3 cellular contexts compared by ENCODE assay signal in genomic region chr12:82025462-82025861, GRCh38.
TF ChIP-seq lines count a peak whose summit lies in the region.

No MANE protein-coding gene starts in this region.

TF ChIP-seq in SK-N-SH, 30 proteins besides CTCF, POLR2A, EP300 and RAD21 (continued from another document):
- TF ChIP-seq FOXJ3 (CRISPR knock-in tag; IDR thresholded peaks at IDR 0.05): no peak
- no peak for TF ChIP-seq EZH2phosphoT487 (IDR thresholded peaks at IDR 0.05; ENCODE audit: borderline replicate concordance, low read depth)
- TF ChIP-seq MXI1 (IDR thresholded peaks at IDR 0.05; ENCODE audit: low read depth, low read length): no peak
- TF ChIP-seq RCOR1 (IDR thresholded peaks at IDR 0.05; ENCODE audit: low read length): no peak
- no peak for TF ChIP-seq RXRA (IDR thresholded peaks at IDR 0.05; ENCODE audit: borderline replicate concordance, low read depth)
- no peak for TF ChIP-seq ELF1 (IDR thresholded peaks at IDR 0.05)
- no peak for TF ChIP-seq RFX5 (IDR thresholded peaks at IDR 0.05; ENCODE audit: low read length)
- TF ChIP-seq TEAD4 (IDR thresholded peaks at IDR 0.05; ENCODE audit: borderline replicate concordance, insufficient read depth): no peak
- TF ChIP-seq FOSL2 (IDR thresholded peaks at IDR 0.05; ENCODE audit: borderline replicate concordance, low read depth): no peak
- no peak for TF ChIP-seq ZBTB33 (IDR thresholded peaks at IDR 0.05; ENCODE audit: borderline replicate concordance, low read depth)
- TF ChIP-seq YY1 (IDR thresholded peaks at IDR 0.05; ENCODE audit: low read depth): no peak
- TF ChIP-seq GATA2 (CRISPR knock-in tag; IDR thresholded peaks at IDR 0.05): no peak
- TF ChIP-seq MAX (IDR thresholded peaks at IDR 0.05; ENCODE audit: low read depth): no peak
- no peak for TF ChIP-seq FOXM1 (IDR thresholded peaks at IDR 0.05; ENCODE audit: low read depth)

TF ChIP-seq in SK-N-SH treated with all-trans-retinoic acid at 6 μM for 48 hours, 23 proteins besides CTCF, POLR2A, EP300 and RAD21 (continued from another document and continues in another):
- TF ChIP-seq, protein P1, sequence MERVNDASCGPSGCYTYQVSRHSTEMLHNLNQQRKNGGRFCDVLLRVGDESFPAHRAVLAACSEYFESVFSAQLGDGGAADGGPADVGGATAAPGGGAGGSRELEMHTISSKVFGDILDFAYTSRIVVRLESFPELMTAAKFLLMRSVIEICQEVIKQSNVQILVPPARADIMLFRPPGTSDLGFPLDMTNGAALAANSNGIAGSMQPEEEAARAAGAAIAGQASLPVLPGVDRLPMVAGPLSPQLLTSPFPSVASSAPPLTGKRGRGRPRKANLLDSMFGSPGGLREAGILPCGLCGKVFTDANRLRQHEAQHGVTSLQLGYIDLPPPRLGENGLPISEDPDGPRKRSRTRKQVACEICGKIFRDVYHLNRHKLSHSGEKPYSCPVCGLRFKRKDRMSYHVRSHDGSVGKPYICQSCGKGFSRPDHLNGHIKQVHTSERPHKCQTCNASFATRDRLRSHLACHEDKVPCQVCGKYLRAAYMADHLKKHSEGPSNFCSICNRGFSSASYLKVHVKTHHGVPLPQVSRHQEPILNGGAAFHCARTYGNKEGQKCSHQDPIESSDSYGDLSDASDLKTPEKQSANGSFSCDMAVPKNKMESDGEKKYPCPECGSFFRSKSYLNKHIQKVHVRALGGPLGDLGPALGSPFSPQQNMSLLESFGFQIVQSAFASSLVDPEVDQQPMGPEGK (CRISPR knock-in tag; IDR thresholded peaks at IDR 0.05; ENCODE audit: borderline replicate concordance): no peak
- TF ChIP-seq SNAI2 (CRISPR knock-in tag; IDR thresholded peaks at IDR 0.05): no peak
- TF ChIP-seq CSDC2 (CRISPR knock-in tag; IDR thresholded peaks at IDR 0.05): no peak
- TF ChIP-seq ARNTL (CRISPR knock-in tag; IDR thresholded peaks at IDR 0.05; ENCODE audit: borderline replicate concordance, low read depth): no peak
- no peak for TF ChIP-seq ZNF565 (CRISPR knock-in tag; conservative IDR thresholded peaks at IDR 0.05; ENCODE audit: low read depth)
- TF ChIP-seq TSHZ2 (CRISPR knock-in tag; IDR thresholded peaks at IDR 0.05): no peak
- TF ChIP-seq RARB (CRISPR knock-in tag; IDR thresholded peaks at IDR 0.05): no peak
- no peak for TF ChIP-seq TOX (CRISPR knock-in tag; IDR thresholded peaks at IDR 0.05; ENCODE audit: borderline replicate concordance)
- TF ChIP-seq CREB5 (CRISPR knock-in tag; IDR thresholded peaks at IDR 0.05; ENCODE audit: low read depth): no peak
- TF ChIP-seq TCF4 (CRISPR knock-in tag; IDR thresholded peaks at IDR 0.05; ENCODE audit: borderline replicate concordance): no peak
- TF ChIP-seq BACH2 (CRISPR knock-in tag; IDR thresholded peaks at IDR 0.05; ENCODE audit: borderline replicate concordance): no peak
- no peak for TF ChIP-seq GLIS3 (CRISPR knock-in tag; IDR thresholded peaks at IDR 0.05)
- TF ChIP-seq, protein P2, sequence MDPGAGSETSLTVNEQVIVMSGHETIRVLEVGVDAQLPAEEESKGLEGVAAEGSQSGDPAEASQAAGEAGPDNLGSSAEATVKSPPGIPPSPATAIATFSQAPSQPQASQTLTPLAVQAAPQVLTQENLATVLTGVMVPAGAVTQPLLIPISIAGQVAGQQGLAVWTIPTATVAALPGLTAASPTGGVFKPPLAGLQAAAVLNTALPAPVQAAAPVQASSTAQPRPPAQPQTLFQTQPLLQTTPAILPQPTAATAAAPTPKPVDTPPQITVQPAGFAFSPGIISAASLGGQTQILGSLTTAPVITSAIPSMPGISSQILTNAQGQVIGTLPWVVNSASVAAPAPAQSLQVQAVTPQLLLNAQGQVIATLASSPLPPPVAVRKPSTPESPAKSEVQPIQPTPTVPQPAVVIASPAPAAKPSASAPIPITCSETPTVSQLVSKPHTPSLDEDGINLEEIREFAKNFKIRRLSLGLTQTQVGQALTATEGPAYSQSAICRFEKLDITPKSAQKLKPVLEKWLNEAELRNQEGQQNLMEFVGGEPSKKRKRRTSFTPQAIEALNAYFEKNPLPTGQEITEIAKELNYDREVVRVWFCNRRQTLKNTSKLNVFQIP (CRISPR knock-in tag; IDR thresholded peaks at IDR 0.05; ENCODE audit: borderline replicate concordance, low read depth): no peak
- no peak for TF ChIP-seq ZNF8 (CRISPR knock-in tag; IDR thresholded peaks at IDR 0.05)
- no peak for TF ChIP-seq ESRRG (CRISPR knock-in tag; IDR thresholded peaks at IDR 0.05)

TF ChIP-seq in HepG2, 621 proteins besides CTCF, POLR2A, EP300 and RAD21 (continued from another document):
- TF ChIP-seq HMGXB4 (CRISPR knock-in tag; IDR thresholded peaks at IDR 0.05; ENCODE audit: borderline replicate concordance in 1 of 2, low read depth in 1 of 2): no peak
